ENCODE assay signal across 15 cellular contexts in the genomic region with DNA sequence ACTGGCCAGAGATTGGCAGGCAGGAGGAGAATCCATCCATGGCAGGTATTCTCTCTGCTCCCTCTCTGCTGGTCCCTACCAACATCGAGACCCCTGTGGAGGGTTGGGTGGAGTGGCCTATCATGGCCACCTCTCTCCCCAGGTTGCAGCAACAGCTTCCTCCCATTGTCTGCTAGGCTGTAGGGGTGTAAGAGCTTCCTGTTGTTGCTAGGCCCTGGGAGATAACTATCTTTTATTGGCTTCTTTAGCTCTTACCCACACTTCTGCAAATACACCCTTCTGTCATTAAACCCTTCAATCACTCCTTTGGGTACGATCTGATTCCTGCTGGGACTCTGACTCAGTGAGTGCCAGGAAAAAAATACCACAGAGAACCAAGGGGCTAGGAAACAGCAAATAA.
DNase-seq lines count a peak whose midpoint lies in the region; ATAC-seq, FAIRE-seq and TF ChIP-seq lines count a peak whose summit lies in the region.
"Had no signal": no experiment of that assay in that cellular context is flagged by ENCODE, and none has a peak within 500 bp of the region (broad histone marks: within the 10 kb centered on the region; RNA-seq: fewer than 3 reads in every experiment).

No MANE protein-coding gene starts in this region.

- H3K27me3 ChIP-seq in BLaER1 treated with 17β-estradiol and CSF1 and Interleukin-3, amounts not matched to agents 10 nM and 100 nM = no peaks in the 10 kb centered on the region
- no peaks in the 10 kb centered on the region for H3K27me3 ChIP-seq in HCT116 (ENCODE audit: insufficient read depth, low read length)
- H3K27me3 ChIP-seq in Panc1 (ENCODE audit: control insufficient read depth, insufficient read depth, low read length) = no peaks in the 10 kb centered on the region
- H3K27me3 ChIP-seq in endothelial cell of umbilical vein (ENCODE audit: control insufficient read depth in 2 of 2, insufficient read depth in 2 of 2, low read length in 2 of 2) = no peaks in the 10 kb centered on the region
- H3K27me3 ChIP-seq: upper lobe of left lung had no signal

- TF ChIP-seq CTCF in HCT116 (IDR thresholded peaks at IDR 0.05 in 2 of 3, conservative IDR thresholded peaks at IDR 0.05 in 1 of 3; ENCODE audit: borderline replicate concordance in 1 of 3, insufficient read depth in 1 of 3, low read depth in 2 of 3, low read length in 2 of 3) (no peak), Panc1 (IDR thresholded peaks at IDR 0.05) (no peak), endothelial cell of umbilical vein (IDR thresholded peaks at IDR 0.05; ENCODE audit: extremely low read depth in 1 of 2, insufficient read depth in 1 of 2, low read depth in 1 of 2, low read length in 2 of 2) (no peak)

- no peaks in the 10 kb centered on the region for H3K9me2 ChIP-seq in HCT116 (ENCODE audit: insufficient read depth)
- H3K9me2 ChIP-seq: SK-N-SH had no signal

- H3K9me3 ChIP-seq in BLaER1 treated with 17β-estradiol and CSF1 and Interleukin-3, amounts not matched to agents 10 nM and 100 nM (replicated peaks in 1 of 11) = peaks cover 0 to 18% (median 0%) of the 10 kb centered on the region in 11 experiments; a peak in 9 of 22 replicates
- no peaks in the 10 kb centered on the region for H3K9me3 ChIP-seq in HCT116 (ENCODE audit: control insufficient read depth in 1 of 2, insufficient read depth in 1 of 2, low read depth in 1 of 2, low read length in 2 of 2)
- no peaks in the 10 kb centered on the region for H3K9me3 ChIP-seq in Panc1 (ENCODE audit: control insufficient read depth, insufficient read depth, low read depth, low read length)
- H3K9me3 ChIP-seq in endothelial cell of umbilical vein (replicated peaks; ENCODE audit: control insufficient read depth, insufficient read depth, low read length) = no peaks in the 10 kb centered on the region
- H3K9me3 ChIP-seq: psoas muscle, SK-N-SH, upper lobe of left lung had no signal

- no peak for TF ChIP-seq RAD21 in HCT116 (IDR thresholded peaks at IDR 0.05; ENCODE audit: low read depth)

- H3K79me2 ChIP-seq in HCT116 (ENCODE audit: insufficient read depth, low read length) = no peaks in the 10 kb centered on the region
- no peaks in the 10 kb centered on the region for H3K79me2 ChIP-seq in endothelial cell of umbilical vein (ENCODE audit: control insufficient read depth, insufficient read depth, low read length)

- CTCF ChIA-PET in HCT116 (lab: Charles Lee) (interaction anchor here (2.3 kb wide), 1 partner anchor 16 kb away, joined by 9 read pairs; no protein-coding TSS in a partner anchor), Panc1 (lab: Charles Lee) (interaction anchor here (0.5 kb wide), 1 partner anchor 9 kb away, joined by 4 read pairs; no protein-coding TSS in a partner anchor), endothelial cell of umbilical vein (lab: Charles Lee) (interaction anchor here (1.2 to 4.8 kb wide), 3 partner anchors 8 to 16 kb away, joined by 3 to 46 read pairs (median 4); no protein-coding TSS in a partner anchor)

- TF ChIP-seq POLR2A in HCT116 (IDR thresholded peaks at IDR 0.05; ENCODE audit: borderline replicate concordance, extremely low read depth, insufficient read depth, insufficient read length) (no peak), endothelial cell of umbilical vein (IDR thresholded peaks at IDR 0.05; ENCODE audit: low read depth, low read length) (no peak), GM12891 (IDR thresholded peaks at IDR 0.05; ENCODE audit: low read depth, low read length) (no peak)

- FAIRE-seq in endothelial cell of umbilical vein (lab: Jason Lieb, UNC) (no peak), GM12891 (lab: Jason Lieb, UNC) (no peak)

- POLR2A ChIA-PET in HCT116 (lab: Charles Lee) = interaction anchor here (0.9 to 1.0 kb wide), 2 partner anchors 13 to 206 kb away, joined by 3 to 5 read pairs; no protein-coding TSS in a partner anchor
- POLR2A ChIA-PET in Panc1 (lab: Charles Lee) = no interaction called here
- POLR2A ChIA-PET in endothelial cell of umbilical vein (lab: Charles Lee) = no interaction called here

- DNase-seq in HCT116 (ENCODE audit: low read depth, low spot score) (no peak), Panc1 (ENCODE audit: low read depth, low spot score) (no peak), endothelial cell of umbilical vein (ENCODE audit: low read depth, low spot score) (peak; percentile 21), GM12891 (ENCODE audit: insufficient read length, low spot score) (no peak), hippocampal formation (lab: John Stamatoyannopoulos, UW) (no peak)
- DNase-seq: immature natural killer cell; KG1; NCI-H510A treated with DMSO at 0.1 percent for 48 hours; psoas muscle; SK-N-SH; stimulated activated naive CD4-positive, alpha-beta T cell; upper lobe of left lung had no signal

- RAD21 ChIA-PET in HCT116 (lab: Charles Lee; ENCODE audit: low non-redundant PET in 1 of 2, low total read pairs in 2 of 2, uncharacterized antibody in 2 of 2, unreplicated experiment in 2 of 2) = no interaction called here

- H2AFZ ChIP-seq in HCT116 (ENCODE audit: low read depth, low read length, poor library complexity, severe bottlenecking) = peak overlapping the region; percentile 17
- no peak overlapping the region for H2AFZ ChIP-seq in endothelial cell of umbilical vein (ENCODE audit: low read depth, low read length)

- no peaks in the 10 kb centered on the region for H3K9me1 ChIP-seq in endothelial cell of umbilical vein (replicated peaks; ENCODE audit: control insufficient read depth, extremely low read depth, insufficient read depth, low read length)

- intact Hi-C loops in HCT116 (cut with micrococcal nuclease) = loop anchor here (5.0 to 10.0 kb wide), 3 partner anchors 187 to 1682 kb away; no protein-coding TSS in a partner anchor
- intact Hi-C loops in Panc1 (cut with micrococcal nuclease; ENCODE audit: unreplicated experiment) = loop anchor here (5.0 to 10.0 kb wide), 3 partner anchors 207 to 1682 kb away; no protein-coding TSS in a partner anchor
- intact Hi-C loops in endothelial cell of umbilical vein (cut with micrococcal nuclease) = no loop called here

- H4K20me1 ChIP-seq in BLaER1 treated with 17β-estradiol and CSF1 and Interleukin-3, amounts not matched to agents 10 nM and 100 nM = no peaks in the 10 kb centered on the region
- H4K20me1 ChIP-seq in HCT116 (ENCODE audit: insufficient read depth) (no peaks in the 10 kb centered on the region), endothelial cell of umbilical vein (replicated peaks; ENCODE audit: control insufficient read depth, extremely low read depth, insufficient read depth, low read length) (no peaks in the 10 kb centered on the region)

- dilution Hi-C loops in endothelial cell of umbilical vein (cut with MboI; ENCODE audit: extremely low pct_ligation_motif_present, low sequenced_read_pairs) = no loop called here

- BruUV-seq in HCT116 (replicated peaks; lab: Mats Ljungman, UMichigan) (no TSS peak), Panc1 (replicated peaks; lab: Mats Ljungman, UMichigan) (no TSS peak), endothelial cell of umbilical vein (replicated peaks; lab: Mats Ljungman, UMichigan) (no TSS peak)

- H3K27ac ChIP-seq in BLaER1 treated with 17β-estradiol and CSF1 and Interleukin-3, amounts not matched to agents 10 nM and 100 nM = peak overlapping the region in 7 of 11 experiments; percentile 2 to 47 (median 30); a peak in 8 of 22 replicates
- H3K27ac ChIP-seq in HCT116 (ENCODE audit: low read depth, low read length) = peak overlapping the region; percentile 4; the same call in 1 of the 2 replicates
- H3K27ac ChIP-seq in Panc1 (ENCODE audit: low read length) = no peak overlapping the region
- H3K27ac ChIP-seq in endothelial cell of umbilical vein (ENCODE audit: insufficient read depth, low read depth, low read length) = no peak overlapping the region
- H3K27ac ChIP-seq: psoas muscle, upper lobe of left lung had no signal

- peak overlapping the region in 10 of 11 experiments; percentile 24 to 84 (median 58); a peak in 19 of 22 replicates for H3K4me2 ChIP-seq in BLaER1 treated with 17β-estradiol and CSF1 and Interleukin-3, amounts not matched to agents 10 nM and 100 nM
- H3K4me2 ChIP-seq in HCT116 (ENCODE audit: low read length) (peak overlapping the region; percentile 20; the same call in 1 of the 2 replicates), endothelial cell of umbilical vein (ENCODE audit: insufficient read depth, low read length) (peak overlapping the region; percentile 40)
- H3K4me2 ChIP-seq: SK-N-SH had no signal

- no peak for ATAC-seq in HCT116
- peak; percentile 49; the same call in 1 of the 2 replicates for ATAC-seq in Panc1
- no peak for ATAC-seq in HG02870 (IDR thresholded peaks at IDR 0.05; ENCODE audit: unreplicated experiment)
- ATAC-seq: esophagus mucosa, psoas muscle had no signal

- H3K9ac ChIP-seq in BLaER1 treated with 17β-estradiol and CSF1 and Interleukin-3, amounts not matched to agents 10 nM and 100 nM = no peak overlapping the region
- H3K9ac ChIP-seq in HCT116 (ENCODE audit: low read length) (no peak overlapping the region), endothelial cell of umbilical vein (replicated peaks; ENCODE audit: extremely low read depth, insufficient read depth, low read length) (no peak overlapping the region)
- H3K9ac ChIP-seq: SK-N-SH had no signal

- in situ Hi-C loops in Panc1 (cut with HindIII; ENCODE audit: low pct_unique_long_range_greater_than_20kb, low sequenced_read_pairs) = no loop called here

- peaks cover 39 to 48% (median 42%) of the 10 kb centered on the region in 10 experiments for H3K4me1 ChIP-seq in BLaER1 treated with 17β-estradiol and CSF1 and Interleukin-3, amounts not matched to agents 10 nM and 100 nM
- H3K4me1 ChIP-seq in HCT116 (ENCODE audit: control insufficient read depth in 1 of 2, insufficient read depth in 2 of 2, low read length in 2 of 2) = peaks cover 44 to 45% of the 10 kb centered on the region in 2 experiments
- H3K4me1 ChIP-seq in Panc1 (ENCODE audit: control insufficient read depth, insufficient read depth, low read length) = peaks cover 18% of the 10 kb centered on the region
- H3K4me1 ChIP-seq in endothelial cell of umbilical vein (ENCODE audit: control insufficient read depth, extremely low read depth, insufficient read depth, low read length) = peaks cover 29% of the 10 kb centered on the region

- H3K36me3 ChIP-seq in BLaER1 treated with 17β-estradiol and CSF1 and Interleukin-3, amounts not matched to agents 10 nM and 100 nM = no peaks in the 10 kb centered on the region
- no peaks in the 10 kb centered on the region for H3K36me3 ChIP-seq in HCT116 (ENCODE audit: control insufficient read depth in 1 of 2, insufficient read depth in 2 of 2, low read length in 2 of 2)
- no peaks in the 10 kb centered on the region for H3K36me3 ChIP-seq in Panc1 (ENCODE audit: control insufficient read depth, insufficient read depth, low read length)
- no peaks in the 10 kb centered on the region for H3K36me3 ChIP-seq in endothelial cell of umbilical vein (ENCODE audit: control insufficient read depth in 2 of 2, extremely low read depth in 1 of 2, insufficient read depth in 2 of 2, low read length in 2 of 2)
- H3K36me3 ChIP-seq: upper lobe of left lung had no signal

- no peak overlapping the region for H3K4me3 ChIP-seq in BLaER1 treated with 17β-estradiol and CSF1 and Interleukin-3, amounts not matched to agents 10 nM and 100 nM
- H3K4me3 ChIP-seq in HCT116 (replicated peaks in 1 of 2; ENCODE audit: low read depth in 1 of 2, low read length in 2 of 2) = no peak overlapping the region
- no peak overlapping the region for H3K4me3 ChIP-seq in Panc1 (ENCODE audit: low read depth in 2 of 2, low read length in 2 of 2)
- H3K4me3 ChIP-seq in endothelial cell of umbilical vein (replicated peaks in 1 of 3; ENCODE audit: insufficient read depth in 1 of 3, low read depth in 1 of 3, low read length in 3 of 3) = no peak overlapping the region
- H3K4me3 ChIP-seq: psoas muscle, upper lobe of left lung had no signal

Comparison
In these comparisons a context has a peak if more than half of its experiments do, and no peak if none do; other contexts are left out.
1. H3K27ac ChIP-seq: peak in BLaER1 treated with 17β-estradiol and CSF1 and Interleukin-3, amounts not matched to agents 10 nM and 100 nM (7 of 11) and HCT116 (single experiment); none in Panc1 (single experiment) and endothelial cell of umbilical vein (single experiment).
2. Peak in every context shown above with its lines, with median percentiles within 50 percentile points of each other: H3K4me2 ChIP-seq.